ENCODE assay signal across 14 cellular contexts in the genomic region with DNA sequence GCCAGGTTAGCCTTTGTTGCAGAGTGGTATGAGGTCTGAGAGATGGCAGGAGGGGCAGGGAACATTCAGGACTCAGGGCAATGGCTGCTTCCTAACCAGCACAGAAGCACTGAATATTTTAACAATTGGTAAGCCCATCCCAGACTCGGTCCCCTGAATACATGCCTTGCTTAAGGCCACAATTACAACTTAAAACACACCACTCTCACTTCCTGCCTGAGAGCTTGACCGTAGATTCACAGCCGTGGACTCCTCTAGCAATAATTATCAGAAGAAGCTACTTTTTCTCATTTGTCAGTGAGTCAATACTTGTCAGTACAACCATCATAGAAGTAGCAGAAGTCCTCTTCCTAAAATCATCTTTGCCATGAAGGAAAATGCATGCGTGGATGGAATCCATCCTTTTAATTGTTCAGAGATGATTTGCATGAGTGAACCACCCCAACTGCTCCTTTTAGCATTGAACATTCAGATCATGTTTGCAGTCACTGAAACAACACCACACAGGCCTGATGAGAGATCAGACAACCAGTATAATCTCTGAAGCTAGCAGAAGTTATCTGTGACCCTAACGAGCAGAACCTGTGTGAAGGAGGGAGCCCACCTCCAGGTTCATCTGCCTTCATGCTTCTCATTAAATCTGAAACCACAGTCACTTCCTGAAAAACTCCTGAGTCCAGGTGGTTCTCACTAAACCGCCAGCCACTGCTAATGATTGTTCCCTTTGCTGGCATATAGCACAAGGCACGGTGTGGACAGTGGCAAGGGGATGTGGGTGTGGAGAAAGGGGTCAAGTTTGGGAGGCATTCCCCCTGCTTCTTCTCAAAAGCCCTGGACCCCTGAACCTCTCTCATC.
DNase-seq lines count a peak whose midpoint lies in the region; ATAC-seq and TF ChIP-seq lines count a peak whose summit lies in the region.
"Had no signal": no experiment of that assay in that cellular context is flagged by ENCODE, and none has a peak within 500 bp of the region (broad histone marks: within the 10 kb centered on the region; RNA-seq: fewer than 3 reads in every experiment).

No MANE protein-coding gene starts in this region.

- WGBS in upper lobe of left lung, 2 donors, result 69 to 78% methylated on average over 7 of the region's 7 CpGs

- H3K9me3 Mint-ChIP-seq in stimulated activated memory B cell treated with anti-CD40 and anti-IgM and Interleukin-4, amounts not matched to agents 10 μg/mL and 1 μg/mL and 100 μg/mL, for 72 hours, result peaks cover 19% of the 10 kb centered on the region

- no peak for TF ChIP-seq POLR2A in upper lobe of left lung (IDR thresholded peaks at IDR 0.05)

- H3K9ac ChIP-seq in PC-3 (ENCODE audit: low read length), result no peak overlapping the region

- H3K27ac ChIP-seq in PC-3 (ENCODE audit: low read length), result no peak overlapping the region
- no peak overlapping the region for H3K27ac ChIP-seq in upper lobe of left lung
- H3K27ac ChIP-seq: hepatocyte, lower lobe of right lung had no signal

- H3K4me3 ChIP-seq in PC-3 (ENCODE audit: low read length) (no peak overlapping the region), upper lobe of left lung (no peak overlapping the region)
- H3K4me3 ChIP-seq: hepatocyte, lower lobe of right lung had no signal

- H3K36me3 ChIP-seq in PC-3 (ENCODE audit: low read depth, low read length) (no peaks in the 10 kb centered on the region), upper lobe of left lung (no peaks in the 10 kb centered on the region)
- H3K36me3 ChIP-seq: lower lobe of right lung had no signal

- peak overlapping the region; percentile 7 for H3K4me3 Mint-ChIP-seq in stimulated activated memory B cell treated with anti-CD40 and anti-IgM and Interleukin-4, amounts not matched to agents 10 μg/mL and 1 μg/mL and 100 μg/mL, for 72 hours
- H3K4me3 Mint-ChIP-seq: activated CD8-positive, alpha-beta memory T cell treated with anti-CD3 and anti-CD28 coated beads, Interleukin-2, amount 10 ng/mL, durations not matched to agents 7 days and 5 days had no signal

- intact Hi-C loops in PC-3 (cut with micrococcal nuclease), result no loop called here

- no peaks in the 10 kb centered on the region for H3K79me2 ChIP-seq in PC-3 (ENCODE audit: low read length)
- H3K79me2 ChIP-seq: hepatocyte had no signal

- H3K27ac Mint-ChIP-seq in stimulated activated memory B cell treated with anti-CD40 and anti-IgM and Interleukin-4, amounts not matched to agents 10 μg/mL and 1 μg/mL and 100 μg/mL, for 72 hours, result peak overlapping the region; percentile 48
- H3K27ac Mint-ChIP-seq: activated CD8-positive, alpha-beta memory T cell treated with anti-CD3 and anti-CD28 coated beads, Interleukin-2, amount 10 ng/mL, durations not matched to agents 7 days and 5 days had no signal

- H2AFZ ChIP-seq in PC-3 (ENCODE audit: low read length), result no peak overlapping the region
- H2AFZ ChIP-seq: hepatocyte had no signal

- H3K27me3 ChIP-seq in PC-3 (ENCODE audit: low read length) (peaks cover 5% of the 10 kb centered on the region; the same call in 1 of the 2 replicates), upper lobe of left lung (no peaks in the 10 kb centered on the region)
- H3K27me3 ChIP-seq: hepatocyte had no signal

- DNase-seq in hepatic stellate cell (ENCODE audit: low spot score) (no peak), PC-3 (no peak), upper lobe of left lung (no peak)
- DNase-seq: activated CD8-positive, alpha-beta memory T cell treated with anti-CD3 and anti-CD28 coated beads, Interleukin-2, amount 10 ng/mL, durations not matched to agents 7 days and 5 days; activated naive CD4-positive, alpha-beta T cell treated with anti-CD3 and anti-CD28 coated beads, Interleukin-2, amount 50 U/mL, for 16 hours; lower lobe of right lung; NCI-H1092; NCI-H524 treated with DMSO at 0.1 percent for 48 hours; Right ventricle myocardium superior had no signal

- no TSS peak for BruUV-seq in PC-3 (replicated peaks; lab: Mats Ljungman, UMichigan)

- H3K27me3 Mint-ChIP-seq in stimulated activated memory B cell treated with anti-CD40 and anti-IgM and Interleukin-4, amounts not matched to agents 10 μg/mL and 1 μg/mL and 100 μg/mL, for 72 hours, result no peaks in the 10 kb centered on the region

- POLR2A ChIA-PET in PC-3 (lab: Charles Lee; ENCODE audit: unreplicated experiment), result no interaction called here

- H3K4me1 Mint-ChIP-seq in stimulated activated memory B cell treated with anti-CD40 and anti-IgM and Interleukin-4, amounts not matched to agents 10 μg/mL and 1 μg/mL and 100 μg/mL, for 72 hours, result peaks cover 20% of the 10 kb centered on the region
- H3K4me1 Mint-ChIP-seq: activated CD8-positive, alpha-beta memory T cell treated with anti-CD3 and anti-CD28 coated beads, Interleukin-2, amount 10 ng/mL, durations not matched to agents 7 days and 5 days had no signal

- no peaks in the 10 kb centered on the region for H3K36me3 Mint-ChIP-seq in stimulated activated memory B cell treated with anti-CD40 and anti-IgM and Interleukin-4, amounts not matched to agents 10 μg/mL and 1 μg/mL and 100 μg/mL, for 72 hours
- H3K36me3 Mint-ChIP-seq: activated CD8-positive, alpha-beta memory T cell treated with anti-CD3 and anti-CD28 coated beads, Interleukin-2, amount 10 ng/mL, durations not matched to agents 7 days and 5 days had no signal

- no peaks in the 10 kb centered on the region for H4K20me1 ChIP-seq in PC-3 (ENCODE audit: low read length)

- H3K4me1 ChIP-seq in PC-3 (ENCODE audit: insufficient read depth, low read length) (no peaks in the 10 kb centered on the region), upper lobe of left lung (no peaks in the 10 kb centered on the region)
- H3K4me1 ChIP-seq: lower lobe of right lung had no signal

- TF ChIP-seq CTCF in PC-3 (conservative IDR thresholded peaks at IDR 0.05; ENCODE audit: low read depth, low read length) (no peak), upper lobe of left lung (IDR thresholded peaks at IDR 0.05) (no peak)

- no peaks in the 10 kb centered on the region for H3K9me2 ChIP-seq in PC-3 (replicated peaks; ENCODE audit: low read length)

- ATAC-seq in GM19351 (IDR thresholded peaks at IDR 0.05; ENCODE audit: unreplicated experiment) (peak; percentile 83), HG02759 (IDR thresholded peaks at IDR 0.05; ENCODE audit: unreplicated experiment) (peak; percentile 75), HG03460 (IDR thresholded peaks at IDR 0.05; ENCODE audit: unreplicated experiment) (peak; percentile 79), PC-3 (no peak), upper lobe of left lung (ENCODE audit: low FRiP score in 2 of 2) (no peak)
- no peak for ATAC-seq in stimulated activated memory B cell treated with anti-CD40 and anti-IgM and Interleukin-4, amounts not matched to agents 10 μg/mL and 1 μg/mL and 100 μg/mL, for 72 hours
- ATAC-seq: activated CD8-positive, alpha-beta memory T cell treated with anti-CD3 and anti-CD28 coated beads, Interleukin-2, amount 10 ng/mL, durations not matched to agents 7 days and 5 days; lower lobe of right lung had no signal

- no peak overlapping the region for H3K4me2 ChIP-seq in PC-3 (ENCODE audit: low read length)
- H3K4me2 ChIP-seq: hepatocyte had no signal

- CTCF ChIA-PET in PC-3 (lab: Charles Lee), result no interaction called here

- TF ChIP-seq EP300 in upper lobe of left lung (IDR thresholded peaks at IDR 0.05), result no peak

- H3K9me3 ChIP-seq in PC-3 (ENCODE audit: low read length), result no peaks in the 10 kb centered on the region
- no peaks in the 10 kb centered on the region for H3K9me3 ChIP-seq in upper lobe of left lung
- H3K9me3 ChIP-seq: lower lobe of right lung had no signal

- H3F3A ChIP-seq in PC-3 (ENCODE audit: low read length, unreplicated experiment), result no peaks in the 10 kb centered on the region

Comparison
In these comparisons a context has a peak if more than half of its experiments do, and no peak if none do; other contexts are left out.
1. ATAC-seq: peak in GM19351 (single experiment), HG02759 (single experiment) and HG03460 (single experiment); none in stimulated activated memory B cell treated with anti-CD40 and anti-IgM and Interleukin-4, amounts not matched to agents 10 μg/mL and 1 μg/mL and 100 μg/mL, for 72 hours (single experiment), PC-3 (single experiment) and upper lobe of left lung (0 of 2).